Comparison of ENCODE assay signal across 1 cellular context in the genomic region with DNA sequence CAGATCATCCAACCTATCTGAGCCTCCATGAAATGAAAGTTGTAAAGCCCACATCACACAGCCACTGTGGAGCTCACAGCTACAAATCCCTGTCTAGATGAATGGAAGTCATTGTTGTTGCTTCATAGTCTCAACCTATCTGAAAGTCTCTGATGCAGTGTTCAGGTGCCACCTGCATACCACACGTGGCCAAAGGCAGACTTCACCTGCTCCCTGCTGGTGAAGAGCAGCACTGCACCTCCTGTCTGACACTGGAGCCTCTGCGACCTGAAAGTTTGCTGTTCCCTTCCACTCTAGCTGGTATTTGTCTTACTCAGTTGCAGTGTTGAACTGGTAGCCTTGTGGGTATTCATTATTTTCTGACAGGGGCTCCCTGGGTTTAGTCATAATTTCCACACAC.
TF ChIP-seq lines count a peak whose summit lies in the region.

No MANE protein-coding gene starts in this region.

TF ChIP-seq in GM23338, 12 proteins besides CTCF, POLR2A, EP300 and RAD21 (continued from another document):
- TF ChIP-seq, protein P1, sequence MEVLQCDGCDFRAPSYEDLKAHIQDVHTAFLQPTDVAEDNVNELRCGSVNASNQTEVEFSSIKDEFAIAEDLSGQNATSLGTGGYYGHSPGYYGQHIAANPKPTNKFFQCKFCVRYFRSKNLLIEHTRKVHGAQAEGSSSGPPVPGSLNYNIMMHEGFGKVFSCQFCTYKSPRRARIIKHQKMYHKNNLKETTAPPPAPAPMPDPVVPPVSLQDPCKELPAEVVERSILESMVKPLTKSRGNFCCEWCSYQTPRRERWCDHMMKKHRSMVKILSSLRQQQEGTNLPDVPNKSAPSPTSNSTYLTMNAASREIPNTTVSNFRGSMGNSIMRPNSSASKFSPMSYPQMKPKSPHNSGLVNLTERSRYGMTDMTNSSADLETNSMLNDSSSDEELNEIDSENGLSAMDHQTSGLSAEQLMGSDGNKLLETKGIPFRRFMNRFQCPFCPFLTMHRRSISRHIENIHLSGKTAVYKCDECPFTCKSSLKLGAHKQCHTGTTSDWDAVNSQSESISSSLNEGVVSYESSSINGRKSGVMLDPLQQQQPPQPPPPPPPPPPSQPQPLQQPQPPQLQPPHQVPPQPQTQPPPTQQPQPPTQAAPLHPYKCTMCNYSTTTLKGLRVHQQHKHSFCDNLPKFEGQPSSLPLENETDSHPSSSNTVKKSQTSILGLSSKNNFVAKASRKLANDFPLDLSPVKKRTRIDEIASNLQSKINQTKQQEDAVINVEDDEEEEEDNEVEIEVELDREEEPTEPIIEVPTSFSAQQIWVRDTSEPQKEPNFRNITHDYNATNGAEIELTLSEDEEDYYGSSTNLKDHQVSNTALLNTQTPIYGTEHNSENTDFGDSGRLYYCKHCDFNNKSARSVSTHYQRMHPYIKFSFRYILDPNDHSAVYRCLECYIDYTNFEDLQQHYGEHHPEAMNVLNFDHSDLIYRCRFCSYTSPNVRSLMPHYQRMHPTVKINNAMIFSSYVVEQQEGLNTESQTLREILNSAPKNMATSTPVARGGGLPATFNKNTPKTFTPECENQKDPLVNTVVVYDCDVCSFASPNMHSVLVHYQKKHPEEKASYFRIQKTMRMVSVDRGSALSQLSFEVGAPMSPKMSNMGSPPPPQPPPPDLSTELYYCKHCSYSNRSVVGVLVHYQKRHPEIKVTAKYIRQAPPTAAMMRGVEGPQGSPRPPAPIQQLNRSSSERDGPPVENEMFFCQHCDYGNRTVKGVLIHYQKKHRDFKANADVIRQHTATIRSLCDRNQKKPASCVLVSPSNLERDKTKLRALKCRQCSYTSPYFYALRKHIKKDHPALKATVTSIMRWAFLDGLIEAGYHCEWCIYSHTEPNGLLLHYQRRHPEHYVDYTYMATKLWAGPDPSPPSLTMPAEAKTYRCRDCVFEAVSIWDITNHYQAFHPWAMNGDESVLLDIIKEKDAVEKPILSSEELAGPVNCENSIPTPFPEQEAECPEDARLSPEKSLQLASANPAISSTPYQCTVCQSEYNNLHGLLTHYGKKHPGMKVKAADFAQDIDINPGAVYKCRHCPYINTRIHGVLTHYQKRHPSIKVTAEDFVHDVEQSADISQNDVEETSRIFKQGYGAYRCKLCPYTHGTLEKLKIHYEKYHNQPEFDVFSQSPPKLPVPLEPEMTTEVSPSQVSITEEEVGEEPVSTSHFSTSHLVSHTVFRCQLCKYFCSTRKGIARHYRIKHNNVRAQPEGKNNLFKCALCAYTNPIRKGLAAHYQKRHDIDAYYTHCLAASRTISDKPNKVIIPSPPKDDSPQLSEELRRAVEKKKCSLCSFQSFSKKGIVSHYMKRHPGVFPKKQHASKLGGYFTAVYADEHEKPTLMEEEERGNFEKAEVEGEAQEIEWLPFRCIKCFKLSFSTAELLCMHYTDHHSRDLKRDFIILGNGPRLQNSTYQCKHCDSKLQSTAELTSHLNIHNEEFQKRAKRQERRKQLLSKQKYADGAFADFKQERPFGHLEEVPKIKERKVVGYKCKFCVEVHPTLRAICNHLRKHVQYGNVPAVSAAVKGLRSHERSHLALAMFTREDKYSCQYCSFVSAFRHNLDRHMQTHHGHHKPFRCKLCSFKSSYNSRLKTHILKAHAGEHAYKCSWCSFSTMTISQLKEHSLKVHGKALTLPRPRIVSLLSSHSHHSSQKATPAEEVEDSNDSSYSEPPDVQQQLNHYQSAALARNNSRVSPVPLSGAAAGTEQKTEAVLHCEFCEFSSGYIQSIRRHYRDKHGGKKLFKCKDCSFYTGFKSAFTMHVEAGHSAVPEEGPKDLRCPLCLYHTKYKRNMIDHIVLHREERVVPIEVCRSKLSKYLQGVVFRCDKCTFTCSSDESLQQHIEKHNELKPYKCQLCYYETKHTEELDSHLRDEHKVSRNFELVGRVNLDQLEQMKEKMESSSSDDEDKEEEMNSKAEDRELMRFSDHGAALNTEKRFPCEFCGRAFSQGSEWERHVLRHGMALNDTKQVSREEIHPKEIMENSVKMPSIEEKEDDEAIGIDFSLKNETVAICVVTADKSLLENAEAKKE (CRISPR knock-in tag; IDR thresholded peaks at IDR 0.05): 0 out of 2 replicates have a peak, but pooled peaks have one; percentile 41
- no peak for TF ChIP-seq JUNB (IDR thresholded peaks at IDR 0.05; ENCODE audit: unreplicated experiment)
- TF ChIP-seq CREB1 (CRISPR knock-in tag; IDR thresholded peaks at IDR 0.05; ENCODE audit: low read depth): no peak
- no peak for TF ChIP-seq EZH2 (IDR thresholded peaks at IDR 0.05; ENCODE audit: low read depth, unreplicated experiment)
